ENCODE assay signal across 25 cellular contexts in the genomic region with DNA sequence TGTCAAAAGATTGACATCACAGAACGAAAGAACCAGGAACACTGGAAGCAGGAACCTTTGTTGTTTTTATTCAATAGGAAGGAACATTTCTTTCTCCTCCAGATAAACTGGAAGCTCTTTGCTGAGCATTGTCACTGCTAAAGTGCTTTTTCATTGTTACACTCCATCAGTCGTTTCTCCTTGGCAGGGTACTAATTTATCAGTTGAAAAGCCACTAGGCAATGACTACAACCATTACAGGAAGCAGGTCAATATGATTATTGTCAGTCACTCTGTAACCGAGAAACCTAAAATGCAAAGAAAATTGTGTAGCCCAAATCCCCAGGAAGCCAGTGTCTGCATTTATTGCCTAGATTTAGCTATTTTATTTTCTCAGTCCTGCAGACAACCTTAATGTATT.
"Had no signal": no experiment of that assay in that cellular context is flagged by ENCODE, and none has a peak within 500 bp of the region (broad histone marks: within the 10 kb centered on the region; RNA-seq: fewer than 3 reads in every experiment).

No MANE protein-coding gene starts in this region.

- H3K36me3 ChIP-seq: neutrophil, ovary, right lobe of liver, sigmoid colon, stomach, thoracic aorta, thyroid gland, tibial nerve, upper lobe of left lung, vagina had no signal

- H3K27me3 ChIP-seq: neutrophil, ovary, right lobe of liver, sigmoid colon, thyroid gland, tibial nerve, upper lobe of left lung, vagina had no signal

- H3K27ac ChIP-seq: neutrophil, ovary, parathyroid adenoma, psoas muscle, right lobe of liver, sigmoid colon, stomach, thoracic aorta, thyroid gland, tibial nerve, upper lobe of left lung, vagina had no signal

- H3K79me2 ChIP-seq: parathyroid adenoma had no signal

- H3K4me1 ChIP-seq: parathyroid adenoma, psoas muscle, right lobe of liver, sigmoid colon, stomach, thyroid gland, tibial nerve, upper lobe of left lung, vagina had no signal

- DNase-seq: naive thymus-derived CD8-positive, alpha-beta T cell; nephron progenitor cell; nucleus accumbens; ovary; posterior cingulate gyrus; psoas muscle; right cardiac atrium; right lobe of liver; sigmoid colon; small intestine; stimulated activated CD4-positive, alpha-beta T cell treated with anti-CD3 and anti-CD28 coated beads, Interleukin-15, amount 100 ng/mL, for 24 hours; stimulated activated CD4-positive, alpha-beta T cell treated with anti-CD3 and anti-CD28 coated beads, Interleukin-2, amount 100 ng/mL, for 24 hours; stimulated activated CD4-positive, alpha-beta T cell treated with anti-CD3 and anti-CD28 coated beads, Interleukin-2, amount 100 ng/mL, for 48 hours; stimulated activated CD4-positive, alpha-beta T cell treated with anti-CD3 and anti-CD28 coated beads, Interleukin-4, amount 100 ng/mL, for 24 hours; stimulated activated naive B cell treated with anti-CD40 and anti-IgM and Interleukin-4, amounts not matched to agents 10 μg/mL and 1 μg/mL and 100 μg/mL, for 72 hours; stimulated activated naive CD4-positive, alpha-beta T cell treated with Interleukin-2 at 50 U/mL for 16 hours; stomach; thyroid gland; trophoblast cell; upper lobe of left lung had no signal

- H2AFZ ChIP-seq: parathyroid adenoma had no signal

- H3K9me3 ChIP-seq: neutrophil, ovary, psoas muscle, right lobe of liver, sigmoid colon, thoracic aorta, thyroid gland, tibial nerve, upper lobe of left lung, vagina had no signal

- H3K4me3 ChIP-seq: ovary, psoas muscle, right lobe of liver, sigmoid colon, stomach, thoracic aorta, thyroid gland, tibial nerve, upper lobe of left lung, vagina had no signal
